ENCODE assay signal across 10 cellular contexts in genomic region chr9:129203556-129203909, GRCh38. TPM values are rescaled to one million over a fixed set of nuclear protein-coding genes. Genes with fewer than 3 reads are reported as not detected.
DNase-seq lines count a peak whose midpoint lies in the region; ATAC-seq and TF ChIP-seq lines count a peak whose summit lies in the region.
"Had no signal": no experiment of that assay in that cellular context is flagged by ENCODE, and none has a peak within 500 bp of the region (broad histone marks: within the 10 kb centered on the region; RNA-seq: fewer than 3 reads in every experiment).

No MANE protein-coding gene starts in this region.

- H3K36me3 ChIP-seq in H7 (replicated peaks; ENCODE audit: control insufficient read depth, insufficient read depth, low read length) (no peaks in the 10 kb centered on the region), gastroesophageal sphincter (no peaks in the 10 kb centered on the region), skeletal muscle tissue (ENCODE audit: control insufficient read depth in 3 of 3, insufficient read depth in 3 of 3, low read length in 3 of 3) (no peaks in the 10 kb centered on the region)

- TF ChIP-seq CTCF in WI38 (IDR thresholded peaks at IDR 0.05; ENCODE audit: low read depth, low read length): no peak
- no peak for TF ChIP-seq CTCF in gastroesophageal sphincter (IDR thresholded peaks at IDR 0.05)

- H3K9me3 ChIP-seq in gastroesophageal sphincter (no peaks in the 10 kb centered on the region), skeletal muscle tissue (ENCODE audit: control insufficient read depth in 3 of 3, low read length in 3 of 3) (no peaks in the 10 kb centered on the region)

- H3K4me1 ChIP-seq in gastroesophageal sphincter (peaks cover 0 to 17% (median 0%) of the 10 kb centered on the region in 3 donors), skeletal muscle tissue (ENCODE audit: control insufficient read depth in 3 of 3, insufficient read depth in 3 of 3, low read length in 3 of 3) (peaks cover 4 to 7% (median 6%) of the 10 kb centered on the region in 3 donors)

- H3K27ac ChIP-seq in gastroesophageal sphincter (peak overlapping the region in 3 of 4 donors; percentile 95 to 97 (median 96)), skeletal muscle tissue (ENCODE audit: low read depth, low read length) (peak overlapping the region; percentile 92)

- H3K4me3 ChIP-seq in H7 (ENCODE audit: insufficient read depth, low read depth, low read length) (peak overlapping the region; percentile 69), WI38 (ENCODE audit: low read depth, low read length) (peak overlapping the region; percentile 70), gastroesophageal sphincter (peak overlapping the region; percentile 59 to 82), skeletal muscle tissue (ENCODE audit: low read length in 3 of 3) (peak overlapping the region; percentile 69 to 73 (median 72))

- ATAC-seq in gastroesophageal sphincter (no peak), HG03135 (IDR thresholded peaks at IDR 0.05; ENCODE audit: unreplicated experiment) (no peak), GM21423 (IDR thresholded peaks at IDR 0.05; ENCODE audit: unreplicated experiment) (no peak)

- DNase-seq in H7 (no peak), GOT3 (lab: John Stamatoyannopoulos, UW) (no peak), DMS53 treated with DMSO at 0.1 percent for 48 hours (lab: John Stamatoyannopoulos, UW; ENCODE audit: unreplicated experiment) (no peak)
- DNase-seq: activated naive CD4-positive, alpha-beta T cell treated with Interleukin-2 at 50 U/mL for 16 hours; RPMI8226 had no signal

- peak overlapping the region; percentile 83 to 91 (median 86) for H3K9ac ChIP-seq in skeletal muscle tissue (ENCODE audit: low read depth in 1 of 3, low read length in 3 of 3)

- TF ChIP-seq EP300 in gastroesophageal sphincter (IDR thresholded peaks at IDR 0.05): no peak

- WGBS in gastroesophageal sphincter (ENCODE audit: low coverage in 1 of 2), 2 donors: 25 to 80% methylated on average over 2 to 8 of the region's 11 CpGs

- no peak for TF ChIP-seq POLR2A in gastroesophageal sphincter (IDR thresholded peaks at IDR 0.05)

- H3K27me3 ChIP-seq in H7 (ENCODE audit: control insufficient read depth, insufficient read depth, low read length) (peaks cover 7% of the 10 kb centered on the region), gastroesophageal sphincter (no peaks in the 10 kb centered on the region), skeletal muscle tissue (ENCODE audit: control insufficient read depth in 3 of 3, insufficient read depth in 3 of 3, low read length in 3 of 3) (peaks cover 0 to under 1% (median 0%) of the 10 kb centered on the region in 3 donors)

RNA-seq across cellular contexts. Expression of gene IER5L, which starts 25.5 kb away (rescaled TPM):
- 11.1 and 13.3 TPM in 2 replicates for total RNA-seq in H7 (2014; rRNA removed; shearing (Covaris generic))
- 10 to 100 TPM in 2 of 4 donors, 1 to 10 TPM in 2; 7.4 to 14.3 (median 10.4) TPM for total RNA-seq in gastroesophageal sphincter
- 16.7 TPM for total RNA-seq in skeletal muscle tissue
